ENCODE assay signal across 17 cellular contexts in genomic region chr17:7712111-7712771, GRCh38. TPM values are rescaled to one million over a fixed set of nuclear protein-coding genes. Genes with fewer than 3 reads are reported as not detected.
DNase-seq lines count a peak whose midpoint lies in the region; ATAC-seq, FAIRE-seq and TF ChIP-seq lines count a peak whose summit lies in the region.
"Had no signal": no experiment of that assay in that cellular context is flagged by ENCODE, and none has a peak within 500 bp of the region (broad histone marks: within the 10 kb centered on the region; RNA-seq: fewer than 3 reads in every experiment).

No MANE protein-coding gene starts in this region.

- H3K9me3 ChIP-seq in CD8-positive, alpha-beta T cell (ENCODE audit: low read length) = no peaks in the 10 kb centered on the region
- no peaks in the 10 kb centered on the region for H3K9me3 ChIP-seq in DOHH2 (ENCODE audit: control insufficient read depth, insufficient read depth, low read length)
- no peaks in the 10 kb centered on the region for H3K9me3 ChIP-seq in T-helper 17 cell (ENCODE audit: control insufficient read depth, low read length, poor library complexity, severe bottlenecking)
- H3K9me3 ChIP-seq: esophagus squamous epithelium, left ventricle myocardium inferior, SJCRH30 had no signal

- H3K9me2 ChIP-seq in DOHH2 (replicated peaks; ENCODE audit: control insufficient read depth, low read length) = no peaks in the 10 kb centered on the region

- H3K9me3 Mint-ChIP-seq in CD8-positive, alpha-beta T cell = no peaks in the 10 kb centered on the region
- H3K9me3 Mint-ChIP-seq in activated naive CD8-positive, alpha-beta T cell treated with anti-CD3 and anti-CD28 coated beads for 36 hours = no peaks in the 10 kb centered on the region
- H3K9me3 Mint-ChIP-seq: activated T-helper 17 cell treated with anti-CD3 and anti-CD28 coated beads, Interleukin-2, amount 50 U/mL, for 72 hours; natural killer cell had no signal

- H3K79me2 ChIP-seq in DOHH2 (ENCODE audit: control insufficient read depth, low read length) = no peaks in the 10 kb centered on the region

- no peaks in the 10 kb centered on the region for H4K20me1 ChIP-seq in DOHH2 (ENCODE audit: control insufficient read depth, insufficient read depth, low read depth, low read length)

- peaks cover 16% of the 10 kb centered on the region for H3K4me1 Mint-ChIP-seq in CD8-positive, alpha-beta T cell (ENCODE audit: low read depth)
- H3K4me1 Mint-ChIP-seq in T-helper 17 cell = peaks cover 27% of the 10 kb centered on the region
- peaks cover 15% of the 10 kb centered on the region for H3K4me1 Mint-ChIP-seq in activated naive CD8-positive, alpha-beta T cell treated with anti-CD3 and anti-CD28 coated beads for 36 hours

- H3K36me3 ChIP-seq in CD8-positive, alpha-beta T cell (ENCODE audit: insufficient read depth, low read length) = no peaks in the 10 kb centered on the region
- H3K36me3 ChIP-seq in DOHH2 (ENCODE audit: control insufficient read depth, low read length) = no peaks in the 10 kb centered on the region
- H3K36me3 ChIP-seq: esophagus squamous epithelium, left ventricle myocardium inferior, SJCRH30 had no signal

- TF ChIP-seq CTCF in CD8-positive, alpha-beta T cell (IDR thresholded peaks at IDR 0.05) = no peak
- no peak for TF ChIP-seq CTCF in DOHH2 (IDR thresholded peaks at IDR 0.05; ENCODE audit: low read depth, low read length, poor library complexity, severe bottlenecking)

- TF ChIP-seq POLR2A in GM12891 (IDR thresholded peaks at IDR 0.05; ENCODE audit: low read depth, low read length) = no peak

- no peak overlapping the region for H3K27ac ChIP-seq in CD8-positive, alpha-beta T cell (ENCODE audit: low read depth, low read length)
- no peak overlapping the region for H3K27ac ChIP-seq in DOHH2 (ENCODE audit: low read depth, low read length)
- H3K27ac ChIP-seq: esophagus squamous epithelium, left ventricle myocardium inferior, SJCRH30 had no signal

- no peaks in the 10 kb centered on the region for H3K36me3 Mint-ChIP-seq in CD8-positive, alpha-beta T cell
- H3K36me3 Mint-ChIP-seq in T-helper 17 cell (ENCODE audit: low read depth) = peaks cover 14% of the 10 kb centered on the region
- H3K36me3 Mint-ChIP-seq in activated naive CD8-positive, alpha-beta T cell treated with anti-CD3 and anti-CD28 coated beads for 36 hours = no peaks in the 10 kb centered on the region
- H3K36me3 Mint-ChIP-seq: natural killer cell had no signal

- H3K4me1 ChIP-seq in CD8-positive, alpha-beta T cell (ENCODE audit: insufficient read depth, low read length) = peaks cover 17% of the 10 kb centered on the region
- H3K4me1 ChIP-seq in DOHH2 (ENCODE audit: control insufficient read depth, low read length) = peaks cover 32% of the 10 kb centered on the region
- H3K4me1 ChIP-seq: SJCRH30 had no signal

- no peak overlapping the region for H3K4me3 Mint-ChIP-seq in CD8-positive, alpha-beta T cell
- H3K4me3 Mint-ChIP-seq in T-helper 17 cell = no peak overlapping the region
- no peak overlapping the region for H3K4me3 Mint-ChIP-seq in activated naive CD8-positive, alpha-beta T cell treated with anti-CD3 and anti-CD28 coated beads for 36 hours
- H3K4me3 Mint-ChIP-seq: activated T-helper 17 cell treated with anti-CD3 and anti-CD28 coated beads, Interleukin-2, amount 50 U/mL, for 72 hours; natural killer cell had no signal

- ATAC-seq in CD8-positive, alpha-beta T cell = peak; percentile 45
- ATAC-seq in T-helper 17 cell (peak; percentile 57), HG02885 (IDR thresholded peaks at IDR 0.05; ENCODE audit: poor library complexity, unreplicated experiment) (no peak)
- ATAC-seq: activated T-helper 17 cell treated with anti-CD3 and anti-CD28 coated beads, Interleukin-2, amount 50 U/mL, for 72 hours had no signal

- 0 out of 2 replicates have a peak, but pooled peaks cover 2% of the 10 kb centered on the region for H3F3A ChIP-seq in DOHH2 (ENCODE audit: control insufficient read depth, insufficient read depth)

- H3K27me3 Mint-ChIP-seq in CD8-positive, alpha-beta T cell (ENCODE audit: low read depth) = peaks cover 56% of the 10 kb centered on the region
- H3K27me3 Mint-ChIP-seq in T-helper 17 cell = peaks cover 84% of the 10 kb centered on the region
- peaks cover 74% of the 10 kb centered on the region for H3K27me3 Mint-ChIP-seq in activated naive CD8-positive, alpha-beta T cell treated with anti-CD3 and anti-CD28 coated beads for 36 hours

- H3K27me3 ChIP-seq in CD8-positive, alpha-beta T cell (ENCODE audit: insufficient read depth, low read length) = peaks cover 10% of the 10 kb centered on the region
- peaks cover 53% of the 10 kb centered on the region for H3K27me3 ChIP-seq in DOHH2 (ENCODE audit: control insufficient read depth, low read length)

- H3K4me2 ChIP-seq in DOHH2 (ENCODE audit: low read length) = peak overlapping the region; percentile 19; the same call in 1 of the 2 replicates

- no peak for DNase-seq in CD8-positive, alpha-beta T cell
- no peak for DNase-seq in T-helper 17 cell
- peak; percentile 46 for DNase-seq in iPS-NIHi11 (ENCODE audit: low spot score)
- DNase-seq in GM12891 (ENCODE audit: insufficient read length, low spot score) = no peak
- DNase-seq in NCI-H2107 (lab: John Stamatoyannopoulos, UW) = no peak
- no peak for DNase-seq in activated naive CD8-positive, alpha-beta T cell treated with anti-CD3 and anti-CD28 coated beads for 36 hours
- DNase-seq: activated CD4-positive, alpha-beta T cell treated with anti-CD3 and anti-CD28 coated beads, Interleukin-2, amount 50 U/mL, for 48 hours; esophagus squamous epithelium; left ventricle myocardium inferior; natural killer cell; NCI-H1930; SJCRH30 had no signal

- no peak overlapping the region for H3K27ac Mint-ChIP-seq in CD8-positive, alpha-beta T cell
- H3K27ac Mint-ChIP-seq in T-helper 17 cell = no peak overlapping the region
- no peak overlapping the region for H3K27ac Mint-ChIP-seq in activated naive CD8-positive, alpha-beta T cell treated with anti-CD3 and anti-CD28 coated beads for 36 hours
- H3K27ac Mint-ChIP-seq: activated T-helper 17 cell treated with anti-CD3 and anti-CD28 coated beads, Interleukin-2, amount 50 U/mL, for 72 hours; natural killer cell had no signal

- intact Hi-C loops in CD8-positive, alpha-beta T cell (cut with DNase I, micrococcal nuclease) = no loop called here

- CTCF ChIA-PET in CD8-positive, alpha-beta T cell (lab: Charles Lee) = interaction anchor here (0.6 to 1.4 kb wide), 2 partner anchors 32 to 150 kb away, joined by 3 to 4 read pairs; no protein-coding TSS in a partner anchor

- FAIRE-seq in GM12891 (lab: Jason Lieb, UNC) = no peak
- FAIRE-seq: colon, TTC549 had no signal

- POLR2A ChIA-PET in CD8-positive, alpha-beta T cell (lab: Charles Lee) = no interaction called here

- no peak overlapping the region for H3K4me3 ChIP-seq in CD8-positive, alpha-beta T cell (ENCODE audit: low read depth, low read length)
- H3K4me3 ChIP-seq in DOHH2 (ENCODE audit: low read length) = no peak overlapping the region
- H3K4me3 ChIP-seq: esophagus squamous epithelium, left ventricle myocardium inferior, SJCRH30 had no signal

TF ChIP-seq in GM12891, 5 proteins besides CTCF, POLR2A, EP300 and RAD21:
- TF ChIP-seq SPI1 (IDR thresholded peaks at IDR 0.05; ENCODE audit: low read depth, low read length) = no peak
- TF ChIP-seq POU2F2 (IDR thresholded peaks at IDR 0.05; ENCODE audit: low read depth, low read length) = no peak
- no peak for TF ChIP-seq PAX5 (IDR thresholded peaks at IDR 0.05; ENCODE audit: insufficient read depth, low read length, severe bottlenecking)
- TF ChIP-seq POLR2AphosphoS5 (IDR thresholded peaks at IDR 0.05; ENCODE audit: low read depth, low read length) = no peak
- no peak for TF ChIP-seq TAF1 (IDR thresholded peaks at IDR 0.05; ENCODE audit: low read depth, low read length)

RNA-seq across cellular contexts. Expression of gene DNAH2, which starts 5.3 kb away (rescaled TPM):
- total RNA-seq in CD8-positive, alpha-beta T cell = not detected
- total RNA-seq in T-helper 17 cell = under 1 TPM in 1 of 2 donors, not detected in 1; 0.31 TPM
- not detected for polyA plus RNA-seq in GM12891 (2012; ENCODE audit: low read depth, missing spikeins)
- total RNA-seq in activated naive CD8-positive, alpha-beta T cell treated with anti-CD3 and anti-CD28 coated beads for 36 hours = under 1 TPM; 0.04 to 0.14 TPM
- total RNA-seq: SJCRH30 had no signal

RNA-seq across cellular contexts. Expression of gene EFNB3, which starts 7.2 kb away (rescaled TPM):
- not detected for total RNA-seq in CD8-positive, alpha-beta T cell
- not detected for total RNA-seq in T-helper 17 cell
- not detected for polyA plus RNA-seq in GM12891 (2012; ENCODE audit: low read depth, missing spikeins)
- total RNA-seq in activated naive CD8-positive, alpha-beta T cell treated with anti-CD3 and anti-CD28 coated beads for 36 hours = not detected
- total RNA-seq: activated T-helper 17 cell treated with anti-CD3 and anti-CD28 coated beads, Interleukin-2, amount 50 U/mL, for 72 hours; left ventricle myocardium inferior; natural killer cell had no signal

RNA-seq across cellular contexts. Expression of gene WRAP53, which starts 24.0 kb away (rescaled TPM):
- total RNA-seq in CD8-positive, alpha-beta T cell = 1 to 10 TPM; 5.2 to 6.6 TPM
- total RNA-seq in T-helper 17 cell = 1 to 10 TPM; 6.6 TPM
- polyA plus RNA-seq in GM12891 (2012; ENCODE audit: low read depth, missing spikeins) = 14.5 TPM
- 10 to 100 TPM; 22.8 to 27.4 TPM for total RNA-seq in activated naive CD8-positive, alpha-beta T cell treated with anti-CD3 and anti-CD28 coated beads for 36 hours

RNA-seq across cellular contexts. Expression of gene TP53, which starts 25.0 kb away (rescaled TPM):
- 10 to 100 TPM; 22.3 to 25.3 TPM for total RNA-seq in CD8-positive, alpha-beta T cell
- total RNA-seq in T-helper 17 cell = 10 to 100 TPM; 61.2 to 66.2 TPM
- polyA plus RNA-seq in GM12891 (2012; ENCODE audit: low read depth, missing spikeins) = 65.0 TPM
- 100 to 1,000 TPM; 137 to 142 TPM for total RNA-seq in activated naive CD8-positive, alpha-beta T cell treated with anti-CD3 and anti-CD28 coated beads for 36 hours
